Comparison of ENCODE assay signal across 1 cellular context in the genomic region with DNA sequence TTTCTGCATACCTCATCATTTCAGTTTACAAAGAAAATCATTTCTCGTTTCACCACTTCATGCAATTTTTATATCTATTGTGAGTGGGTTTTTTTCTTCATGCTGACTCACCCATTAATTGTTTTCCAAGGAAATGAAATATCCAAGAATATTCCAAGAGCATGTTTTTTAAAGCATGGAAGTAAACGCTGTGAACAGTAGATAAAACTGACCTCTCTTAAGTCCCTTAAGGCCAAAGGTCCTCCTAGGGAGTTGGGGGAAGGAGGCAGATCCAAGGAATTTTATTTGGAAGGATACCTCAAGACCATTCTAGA.
TF ChIP-seq lines count a peak whose summit lies in the region.

No MANE protein-coding gene starts in this region.

TF ChIP-seq in H1, 55 proteins besides CTCF, POLR2A, EP300 and RAD21:
- TF ChIP-seq GABPA (IDR thresholded peaks at IDR 0.05; ENCODE audit: borderline replicate concordance, insufficient read depth, low read length), result no peak
- no peak for TF ChIP-seq SUZ12 (IDR thresholded peaks at IDR 0.05; ENCODE audit: low read length)
- no peak for TF ChIP-seq RXRA (IDR thresholded peaks at IDR 0.05; ENCODE audit: insufficient read depth, low read depth, low read length)
- TF ChIP-seq EGR1 (IDR thresholded peaks at IDR 0.05; ENCODE audit: borderline replicate concordance, low read depth, low read length), result no peak
- TF ChIP-seq JUND (IDR thresholded peaks at IDR 0.05; ENCODE audit: low read length), result no peak
- no peak for TF ChIP-seq SRF (IDR thresholded peaks at IDR 0.05; ENCODE audit: low read depth, low read length)
- no peak for TF ChIP-seq EZH2 (IDR thresholded peaks at IDR 0.05; ENCODE audit: low read depth, low read length, severe bottlenecking)
- TF ChIP-seq PHF8 (conservative IDR thresholded peaks at IDR 0.05; ENCODE audit: low read depth, low read length), result no peak
- TF ChIP-seq POLR2AphosphoS5 (IDR thresholded peaks at IDR 0.05; ENCODE audit: low read depth, low read length), result no peak
- TF ChIP-seq, protein P1, sequence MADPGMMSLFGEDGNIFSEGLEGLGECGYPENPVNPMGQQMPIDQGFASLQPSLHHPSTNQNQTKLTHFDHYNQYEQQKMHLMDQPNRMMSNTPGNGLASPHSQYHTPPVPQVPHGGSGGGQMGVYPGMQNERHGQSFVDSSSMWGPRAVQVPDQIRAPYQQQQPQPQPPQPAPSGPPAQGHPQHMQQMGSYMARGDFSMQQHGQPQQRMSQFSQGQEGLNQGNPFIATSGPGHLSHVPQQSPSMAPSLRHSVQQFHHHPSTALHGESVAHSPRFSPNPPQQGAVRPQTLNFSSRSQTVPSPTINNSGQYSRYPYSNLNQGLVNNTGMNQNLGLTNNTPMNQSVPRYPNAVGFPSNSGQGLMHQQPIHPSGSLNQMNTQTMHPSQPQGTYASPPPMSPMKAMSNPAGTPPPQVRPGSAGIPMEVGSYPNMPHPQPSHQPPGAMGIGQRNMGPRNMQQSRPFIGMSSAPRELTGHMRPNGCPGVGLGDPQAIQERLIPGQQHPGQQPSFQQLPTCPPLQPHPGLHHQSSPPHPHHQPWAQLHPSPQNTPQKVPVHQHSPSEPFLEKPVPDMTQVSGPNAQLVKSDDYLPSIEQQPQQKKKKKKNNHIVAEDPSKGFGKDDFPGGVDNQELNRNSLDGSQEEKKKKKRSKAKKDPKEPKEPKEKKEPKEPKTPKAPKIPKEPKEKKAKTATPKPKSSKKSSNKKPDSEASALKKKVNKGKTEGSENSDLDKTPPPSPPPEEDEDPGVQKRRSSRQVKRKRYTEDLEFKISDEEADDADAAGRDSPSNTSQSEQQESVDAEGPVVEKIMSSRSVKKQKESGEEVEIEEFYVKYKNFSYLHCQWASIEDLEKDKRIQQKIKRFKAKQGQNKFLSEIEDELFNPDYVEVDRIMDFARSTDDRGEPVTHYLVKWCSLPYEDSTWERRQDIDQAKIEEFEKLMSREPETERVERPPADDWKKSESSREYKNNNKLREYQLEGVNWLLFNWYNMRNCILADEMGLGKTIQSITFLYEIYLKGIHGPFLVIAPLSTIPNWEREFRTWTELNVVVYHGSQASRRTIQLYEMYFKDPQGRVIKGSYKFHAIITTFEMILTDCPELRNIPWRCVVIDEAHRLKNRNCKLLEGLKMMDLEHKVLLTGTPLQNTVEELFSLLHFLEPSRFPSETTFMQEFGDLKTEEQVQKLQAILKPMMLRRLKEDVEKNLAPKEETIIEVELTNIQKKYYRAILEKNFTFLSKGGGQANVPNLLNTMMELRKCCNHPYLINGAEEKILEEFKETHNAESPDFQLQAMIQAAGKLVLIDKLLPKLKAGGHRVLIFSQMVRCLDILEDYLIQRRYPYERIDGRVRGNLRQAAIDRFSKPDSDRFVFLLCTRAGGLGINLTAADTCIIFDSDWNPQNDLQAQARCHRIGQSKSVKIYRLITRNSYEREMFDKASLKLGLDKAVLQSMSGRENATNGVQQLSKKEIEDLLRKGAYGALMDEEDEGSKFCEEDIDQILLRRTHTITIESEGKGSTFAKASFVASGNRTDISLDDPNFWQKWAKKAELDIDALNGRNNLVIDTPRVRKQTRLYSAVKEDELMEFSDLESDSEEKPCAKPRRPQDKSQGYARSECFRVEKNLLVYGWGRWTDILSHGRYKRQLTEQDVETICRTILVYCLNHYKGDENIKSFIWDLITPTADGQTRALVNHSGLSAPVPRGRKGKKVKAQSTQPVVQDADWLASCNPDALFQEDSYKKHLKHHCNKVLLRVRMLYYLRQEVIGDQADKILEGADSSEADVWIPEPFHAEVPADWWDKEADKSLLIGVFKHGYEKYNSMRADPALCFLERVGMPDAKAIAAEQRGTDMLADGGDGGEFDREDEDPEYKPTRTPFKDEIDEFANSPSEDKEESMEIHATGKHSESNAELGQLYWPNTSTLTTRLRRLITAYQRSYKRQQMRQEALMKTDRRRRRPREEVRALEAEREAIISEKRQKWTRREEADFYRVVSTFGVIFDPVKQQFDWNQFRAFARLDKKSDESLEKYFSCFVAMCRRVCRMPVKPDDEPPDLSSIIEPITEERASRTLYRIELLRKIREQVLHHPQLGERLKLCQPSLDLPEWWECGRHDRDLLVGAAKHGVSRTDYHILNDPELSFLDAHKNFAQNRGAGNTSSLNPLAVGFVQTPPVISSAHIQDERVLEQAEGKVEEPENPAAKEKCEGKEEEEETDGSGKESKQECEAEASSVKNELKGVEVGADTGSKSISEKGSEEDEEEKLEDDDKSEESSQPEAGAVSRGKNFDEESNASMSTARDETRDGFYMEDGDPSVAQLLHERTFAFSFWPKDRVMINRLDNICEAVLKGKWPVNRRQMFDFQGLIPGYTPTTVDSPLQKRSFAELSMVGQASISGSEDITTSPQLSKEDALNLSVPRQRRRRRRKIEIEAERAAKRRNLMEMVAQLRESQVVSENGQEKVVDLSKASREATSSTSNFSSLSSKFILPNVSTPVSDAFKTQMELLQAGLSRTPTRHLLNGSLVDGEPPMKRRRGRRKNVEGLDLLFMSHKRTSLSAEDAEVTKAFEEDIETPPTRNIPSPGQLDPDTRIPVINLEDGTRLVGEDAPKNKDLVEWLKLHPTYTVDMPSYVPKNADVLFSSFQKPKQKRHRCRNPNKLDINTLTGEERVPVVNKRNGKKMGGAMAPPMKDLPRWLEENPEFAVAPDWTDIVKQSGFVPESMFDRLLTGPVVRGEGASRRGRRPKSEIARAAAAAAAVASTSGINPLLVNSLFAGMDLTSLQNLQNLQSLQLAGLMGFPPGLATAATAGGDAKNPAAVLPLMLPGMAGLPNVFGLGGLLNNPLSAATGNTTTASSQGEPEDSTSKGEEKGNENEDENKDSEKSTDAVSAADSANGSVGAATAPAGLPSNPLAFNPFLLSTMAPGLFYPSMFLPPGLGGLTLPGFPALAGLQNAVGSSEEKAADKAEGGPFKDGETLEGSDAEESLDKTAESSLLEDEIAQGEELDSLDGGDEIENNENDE (IDR thresholded peaks at IDR 0.05; ENCODE audit: insufficient replicate concordance, low read length), result no peak
- TF ChIP-seq KDM5A (IDR thresholded peaks at IDR 0.05; ENCODE audit: low read length), result no peak
- TF ChIP-seq, protein P2, sequence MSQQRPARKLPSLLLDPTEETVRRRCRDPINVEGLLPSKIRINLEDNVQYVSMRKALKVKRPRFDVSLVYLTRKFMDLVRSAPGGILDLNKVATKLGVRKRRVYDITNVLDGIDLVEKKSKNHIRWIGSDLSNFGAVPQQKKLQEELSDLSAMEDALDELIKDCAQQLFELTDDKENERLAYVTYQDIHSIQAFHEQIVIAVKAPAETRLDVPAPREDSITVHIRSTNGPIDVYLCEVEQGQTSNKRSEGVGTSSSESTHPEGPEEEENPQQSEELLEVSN (IDR thresholded peaks at IDR 0.05), result no peak
- TF ChIP-seq GTF2F1 (IDR thresholded peaks at IDR 0.05; ENCODE audit: borderline replicate concordance, low read depth, low read length), result no peak
- no peak for TF ChIP-seq TAF7 (optimal IDR thresholded peaks at IDR 0.05; ENCODE audit: borderline replicate concordance, low read depth, low read length)
- no peak for TF ChIP-seq CREB1 (IDR thresholded peaks at IDR 0.05)
- no peak for TF ChIP-seq TBP (IDR thresholded peaks at IDR 0.05; ENCODE audit: low read depth, low read length)
- TF ChIP-seq SIX5 (IDR thresholded peaks at IDR 0.05; ENCODE audit: low read depth, low read length), result no peak
